In the genomic region with DNA sequence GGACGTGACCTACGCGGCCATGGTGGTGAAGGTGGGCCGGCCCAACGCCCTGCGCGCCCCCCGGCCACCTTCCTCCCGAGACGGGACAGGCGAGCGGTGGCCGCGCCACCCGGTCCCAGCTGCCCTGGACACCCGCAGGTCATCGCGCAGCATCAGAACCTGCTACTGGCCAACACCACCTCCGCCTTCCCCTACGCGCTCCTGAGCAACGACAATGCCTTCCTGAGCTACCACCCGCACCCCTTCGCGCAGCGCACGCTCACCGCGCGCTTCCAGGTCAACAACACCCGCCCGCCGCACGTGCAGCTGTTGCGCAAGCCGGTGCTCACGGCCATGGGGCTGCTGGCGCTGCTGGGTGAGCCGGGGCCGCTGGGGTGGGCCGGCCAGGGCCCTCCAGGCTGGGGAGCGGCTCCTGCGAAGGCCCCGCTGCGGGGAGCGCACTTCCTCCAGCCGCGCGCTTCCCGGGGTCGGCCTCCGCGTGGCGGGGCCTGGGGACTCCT, we compare ENCODE assay signal across 13 cellular contexts. TPM values are rescaled to one million over a fixed set of nuclear protein-coding genes. Genes with fewer than 3 reads are reported as not detected.
DNase-seq lines count a peak whose midpoint lies in the region; ATAC-seq and TF ChIP-seq lines count a peak whose summit lies in the region.
"Had no signal": no experiment of that assay in that cellular context is flagged by ENCODE, and none has a peak within 500 bp of the region (broad histone marks: within the 10 kb centered on the region; RNA-seq: fewer than 3 reads in every experiment).

No MANE protein-coding gene starts in this region.

- peaks cover 80% of the 10 kb centered on the region for H3K27me3 Mint-ChIP-seq in endodermal cell (ENCODE audit: insufficient read depth)

- H3K36me3 Mint-ChIP-seq in endodermal cell (ENCODE audit: low read depth): no peaks in the 10 kb centered on the region

- DNase-seq in NCI-H82 (lab: John Stamatoyannopoulos, UW) (peak; percentile 10), NCI-H82 treated with DMSO at 0.1 percent for 48 hours (lab: John Stamatoyannopoulos, UW; ENCODE audit: unreplicated experiment) (no peak), endodermal cell (peak; percentile 83), lower lobe of right lung (peak; percentile 76), transverse colon (peak; percentile 51), NAMALWA (ENCODE audit: low spot score) (no peak), KG1 (lab: John Stamatoyannopoulos, UW) (no peak)
- DNase-seq: activated CD4-positive, alpha-beta T cell treated with anti-CD3 and anti-CD28 coated beads for 4 hours; activated naive CD4-positive, alpha-beta T cell treated with Interleukin-2 at 50 U/mL for 16 hours; dorsolateral prefrontal cortex; hippocampal formation; NCI-H526 treated with DMSO at 0.1 percent for 48 hours had no signal

- TF ChIP-seq EP300 in transverse colon (IDR thresholded peaks at IDR 0.05; ENCODE audit: low read depth): no peak

- H3K36me3 ChIP-seq in endodermal cell (ENCODE audit: control insufficient read depth, insufficient read depth, low read length): no peaks in the 10 kb centered on the region
- no peaks in the 10 kb centered on the region for H3K36me3 ChIP-seq in lower lobe of right lung
- no peaks in the 10 kb centered on the region for H3K36me3 ChIP-seq in transverse colon

- H3K4me1 Mint-ChIP-seq in endodermal cell: peaks cover 1% of the 10 kb centered on the region

- in situ Hi-C loops in transverse colon (cut with MboI; ENCODE audit: low pct_ligation_motif_present in 1 of 4, low pct_unique_long_range_greater_than_20kb in 1 of 4, low sequenced_read_pairs in 3 of 4): no loop called here

- H3K4me3 ChIP-seq in endodermal cell (ENCODE audit: low read length) (no peak overlapping the region), lower lobe of right lung (peak overlapping the region; percentile 17), transverse colon (peak overlapping the region in 2 of 4 donors; percentile 1)
- H3K4me3 ChIP-seq: dorsolateral prefrontal cortex had no signal

- H3K27ac ChIP-seq in endodermal cell (ENCODE audit: low read depth, low read length) (no peak overlapping the region), lower lobe of right lung (no peak overlapping the region), transverse colon (no peak overlapping the region)
- H3K27ac ChIP-seq: dorsolateral prefrontal cortex had no signal

- H3K4me3 Mint-ChIP-seq in endodermal cell: no peak overlapping the region

- H3K9ac ChIP-seq in endodermal cell (ENCODE audit: extremely low read depth, low read length, poor library complexity, severe bottlenecking): no peak overlapping the region

- TF ChIP-seq CTCF in endodermal cell (conservative IDR thresholded peaks at IDR 0.05) (no peak), lower lobe of right lung (IDR thresholded peaks at IDR 0.05) (no peak), transverse colon (IDR thresholded peaks at IDR 0.05) (no peak)

- peaks cover 10% of the 10 kb centered on the region for H3K9me3 ChIP-seq in endodermal cell (ENCODE audit: control insufficient read depth, low read length)
- no peaks in the 10 kb centered on the region for H3K9me3 ChIP-seq in lower lobe of right lung
- H3K9me3 ChIP-seq in transverse colon: no peaks in the 10 kb centered on the region

- no peaks in the 10 kb centered on the region for H3K4me1 ChIP-seq in endodermal cell (ENCODE audit: control insufficient read depth, insufficient read depth, low read length)
- peaks cover 26% of the 10 kb centered on the region for H3K4me1 ChIP-seq in lower lobe of right lung
- H3K4me1 ChIP-seq in transverse colon: peaks cover 3 to 26% (median 20%) of the 10 kb centered on the region in 4 donors

- intact Hi-C loops in lower lobe of right lung (cut with DNase I): no loop called here
- intact Hi-C loops in transverse colon (cut with DNase I; ENCODE audit: low total_unique reads): no loop called here

- peaks cover 100% of the 10 kb centered on the region for H3K27me3 ChIP-seq in endodermal cell (ENCODE audit: control insufficient read depth, insufficient read depth, low read length, poor library complexity, severe bottlenecking)
- H3K27me3 ChIP-seq in lower lobe of right lung (ENCODE audit: low read depth): peaks cover 80% of the 10 kb centered on the region
- H3K27me3 ChIP-seq in transverse colon: peaks cover 96% of the 10 kb centered on the region

- ATAC-seq in lower lobe of right lung: peak; percentile 30 to 37
- ATAC-seq in GM21717 (IDR thresholded peaks at IDR 0.05; ENCODE audit: unreplicated experiment): no peak

- H3K27ac Mint-ChIP-seq in endodermal cell: no peak overlapping the region

- WGBS in endodermal cell (ENCODE audit: insufficient coverage in 1 of 2, insufficient read length in 1 of 2), 2 experiments: 6 to 13% methylated on average over 19 to 54 of the region's 54 CpGs
- WGBS in transverse colon (ENCODE audit: low coverage in 1 of 2), 2 donors: 6% methylated on average over 43 of the region's 54 CpGs; no CpG with 5 or more reads in 1 of the 2 donors

- TF ChIP-seq POLR2A in transverse colon (IDR thresholded peaks at IDR 0.05): no peak

- peaks cover 13% of the 10 kb centered on the region for H3K9me3 Mint-ChIP-seq in endodermal cell

RNA-seq across cellular contexts. Expression of a gene that starts 9.0 kb away (rescaled TPM):
- total RNA-seq in endodermal cell: 1 to 10 TPM in 1 of 2 donors, under 1 TPM in 1; 0.55 to 1.0 TPM
- 0.21 TPM for polyA plus RNA-seq in endodermal cell (2013, experiment 1 of 2)
- polyA plus RNA-seq in endodermal cell (2013, experiment 2 of 2): 0.08 TPM
- total RNA-seq in lower lobe of right lung: 1.0 TPM
- 1 to 10 TPM; 1.7 to 4.1 (median 2.8) TPM for total RNA-seq in transverse colon

RNA-seq across cellular contexts. Expression of a gene that starts 9.2 kb away (rescaled TPM):
- 10 to 100 TPM; 51.0 to 93.3 TPM for total RNA-seq in endodermal cell
- polyA plus RNA-seq in endodermal cell (2013, experiment 1 of 2): 33.2 TPM
- polyA plus RNA-seq in endodermal cell (2013, experiment 2 of 2): 31.8 TPM
- total RNA-seq in lower lobe of right lung: 23.4 TPM
- total RNA-seq in transverse colon: 10 to 100 TPM; 11.7 to 15.9 (median 14.2) TPM

RNA-seq across cellular contexts. Expression of a gene that starts 15.3 kb away (rescaled TPM):
- total RNA-seq in endodermal cell (10 to 100 TPM; 22.4 to 25.6 TPM), lower lobe of right lung (46.0 TPM), transverse colon (10 to 100 TPM; 25.9 to 78.6 (median 40.4) TPM)
- polyA plus RNA-seq in endodermal cell (2013, experiment 1 of 2): 4.3 TPM
- 3.6 TPM for polyA plus RNA-seq in endodermal cell (2013, experiment 2 of 2)

RNA-seq across cellular contexts. Expression of a gene that starts 28.8 kb away (rescaled TPM):
- total RNA-seq in endodermal cell: 10 to 100 TPM; 26.3 to 31.1 TPM
- 7.8 TPM for polyA plus RNA-seq in endodermal cell (2013, experiment 1 of 2)
- polyA plus RNA-seq in endodermal cell (2013, experiment 2 of 2): 8.3 TPM
- total RNA-seq in lower lobe of right lung: 18.8 TPM
- total RNA-seq in transverse colon: 100 to 1,000 TPM in 2 of 4 donors, 10 to 100 TPM in 2; 51.8 to 147 (median 86.0) TPM

Comparison
In these comparisons a context has a peak if more than half of its experiments do, and no peak if none do; other contexts are left out.
1. DNase-seq: peak in NCI-H82 (single experiment), endodermal cell (single experiment), lower lobe of right lung (single experiment) and transverse colon (single experiment); none in NCI-H82 treated with DMSO at 0.1 percent for 48 hours (single experiment), NAMALWA (single experiment) and KG1 (single experiment).